Comparison of ENCODE assay signal across 8 cellular contexts in the genomic region with DNA sequence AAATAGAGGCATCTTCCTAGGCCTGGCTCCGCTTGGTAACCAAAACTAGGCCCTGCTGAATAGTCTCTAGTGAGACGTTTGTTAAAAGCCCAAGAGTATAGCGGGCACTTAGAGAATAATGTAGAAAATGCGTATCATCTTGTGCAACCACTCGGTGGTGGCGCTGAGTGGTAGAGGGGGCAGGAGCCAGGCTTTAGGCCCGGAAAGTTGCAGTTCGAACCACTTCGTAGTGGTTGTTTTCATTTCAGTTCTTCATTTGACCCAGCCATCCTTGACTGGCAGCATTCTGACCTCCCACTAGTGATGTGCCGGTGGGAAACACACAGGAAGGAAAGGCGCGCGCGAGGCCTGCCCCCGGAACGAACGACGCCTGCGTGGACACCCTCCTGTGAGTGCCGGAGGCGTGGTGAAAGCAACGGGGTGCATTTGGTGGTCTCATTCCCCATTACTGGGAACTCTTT. TPM values are rescaled to one million over a fixed set of nuclear protein-coding genes. Genes with fewer than 3 reads are reported as not detected.
A peak's percentile ranks its signal among the peaks of the same experiment; 100 is the strongest.
DNase-seq lines count a peak whose midpoint lies in the region; ATAC-seq, FAIRE-seq and TF ChIP-seq lines count a peak whose summit lies in the region.

No MANE protein-coding gene starts in this region.

- SMC1A ChIA-PET in GM12878 (lab: Charles Lee; ENCODE audit: uncharacterized antibody, unreplicated experiment) = interaction anchor here (0.8 to 1.6 kb wide), 2 partner anchors 17 to 185 kb away, joined by 3 to 5 read pairs; no protein-coding TSS in a partner anchor

- H2AFZ ChIP-seq in GM12878 (ENCODE audit: control insufficient read depth, low read depth, low read length) = peak overlapping the region; percentile 89

- no peak for TF ChIP-seq EP300 in GM12878 (IDR thresholded peaks at IDR 0.05; ENCODE audit: borderline replicate concordance in 1 of 2, control insufficient read depth in 1 of 2, low read depth in 2 of 2, low read length in 2 of 2)

- peak overlapping the region; percentile 23; the same call in 1 of the 2 replicates for H3K9ac ChIP-seq in GM12878 (ENCODE audit: control insufficient read depth, insufficient read depth, low read length)

- TF ChIP-seq CTCF in GM10266 (IDR thresholded peaks at IDR 0.05; ENCODE audit: control insufficient read depth, insufficient read depth, low read depth, missing control alignments) (no peak), GM12878 (IDR thresholded peaks at IDR 0.05 in 2 of 3, conservative IDR thresholded peaks at IDR 0.05 in 1 of 3; ENCODE audit: control insufficient read depth in 2 of 3, extremely low read depth in 1 of 3, insufficient read depth in 1 of 3, low read depth in 3 of 3, low read length in 3 of 3) (no peak), nephron (IDR thresholded peaks at IDR 0.05; ENCODE audit: unreplicated experiment in 3 of 3) (no peak)

- FAIRE-seq in GM12878 (lab: Jason Lieb, UNC) = no peak

- H3K9me3 Mint-ChIP-seq in nephron = peaks cover 5% of the 10 kb centered on the region

- no peaks in the 10 kb centered on the region for H4K20me1 ChIP-seq in GM12878 (ENCODE audit: control insufficient read depth, insufficient read depth)

- H3K36me3 Mint-ChIP-seq in nephron (ENCODE audit: low read depth) = no peaks in the 10 kb centered on the region

- 17% methylated on average over 22 of the region's 22 CpGs for WGBS in GM12878 (ENCODE audit: insufficient coverage, insufficient replicate concordance, low lambda C conversion rate, missing lambda C conversion rate)

- no peaks in the 10 kb centered on the region for H3K36me3 ChIP-seq in GM12878 (ENCODE audit: control insufficient read depth in 2 of 2, insufficient read depth in 2 of 2, low read length in 1 of 2)

- RAD21 ChIA-PET in GM12878 (lab: Charles Lee; ENCODE audit: unreplicated experiment) = no interaction called here

- no peaks in the 10 kb centered on the region; the same call in 2 of the 3 replicates for H3K9me3 ChIP-seq in GM12878 (replicated peaks; ENCODE audit: control insufficient read depth, insufficient read depth, low read length)

- ATAC-seq in GM12878 = peak; percentile 59

- no peak overlapping the region for H3K27ac ChIP-seq in GM12878 (ENCODE audit: control insufficient read depth, insufficient read depth)

- no peaks in the 10 kb centered on the region for H3K4me1 ChIP-seq in GM12878 (ENCODE audit: control insufficient read depth, insufficient read depth, low read length)

- H3K4me3 ChIP-seq in GM12878 = peak overlapping the region; percentile 61

- H3K79me2 ChIP-seq in GM12878 (ENCODE audit: control insufficient read depth, insufficient read depth, low read length) = no peaks in the 10 kb centered on the region

- H3K27ac Mint-ChIP-seq in nephron = peak overlapping the region; percentile 96 to 99 (median 97)

- TF ChIP-seq POLR2A in GM12878 (IDR thresholded peaks at IDR 0.05; ENCODE audit: low read depth, low read length) = no peak

- intact Hi-C loops in GM12878 (cut with micrococcal nuclease; ENCODE audit: unreplicated experiment) = loop anchor here (2.0 to 5.0 kb wide), 3 partner anchors 43 to 145 kb away; a partner anchor contains a TSS

- no peaks in the 10 kb centered on the region for H3K27me3 ChIP-seq in GM12878 (replicated peaks in 1 of 2; ENCODE audit: control insufficient read depth in 2 of 2, insufficient read depth in 2 of 2, low read length in 1 of 2)

- peak overlapping the region; percentile 89 to 90 (median 89) for H3K4me3 Mint-ChIP-seq in nephron

- H3K27me3 Mint-ChIP-seq in nephron (ENCODE audit: low read depth) = peaks cover 7% of the 10 kb centered on the region

- peak overlapping the region; percentile 19 for H3K4me2 ChIP-seq in GM12878 (ENCODE audit: control insufficient read depth, insufficient read depth)

- H3K4me1 Mint-ChIP-seq in nephron = peaks cover 19% of the 10 kb centered on the region

- TF ChIP-seq RAD21 in GM12878 (IDR thresholded peaks at IDR 0.05; ENCODE audit: insufficient read depth, low read depth, low read length) = no peak

- in situ Hi-C loops in GM12878 (cut with MboI) = no loop called here

- CTCF ChIA-PET in GM12878 (lab: Yijun Ruan, JAX) = interaction anchor here (1.8 kb wide), 1 partner anchor 17 kb away, joined by 6 read pairs; no protein-coding TSS in a partner anchor

- no TSS peak for BruUV-seq in GM12878 (replicated peaks; lab: Mats Ljungman, UMichigan)

- POLR2A ChIA-PET in GM12878 (lab: Charles Lee) = no interaction called here

- peak; percentile 30 for DNase-seq in GM10266 (ENCODE audit: extremely low spot score)
- peak; percentile 74 for DNase-seq in NCI-H82 (lab: John Stamatoyannopoulos, UW)
- DNase-seq in GM12878 (ENCODE audit: low read depth, low spot score) = no peak
- DNase-seq in 8988T = no peak
- DNase-seq in COLO829 (ENCODE audit: low spot score) = no peak
- no peak for DNase-seq in D341Med (ENCODE audit: low spot score)
- DNase-seq in NCI-H446 treated with DMSO at 0.1 percent for 48 hours (lab: John Stamatoyannopoulos, UW) = no peak

TF ChIP-seq in GM12878, 131 proteins besides CTCF, POLR2A, EP300 and RAD21 (continues in another document):
- TF ChIP-seq PAX5 (IDR thresholded peaks at IDR 0.05; ENCODE audit: borderline replicate concordance, low read depth, low read length) (peak; percentile 71; the same call in 1 of the 2 replicates), ZNF24 (IDR thresholded peaks at IDR 0.05) (0 out of 2 replicates have a peak, but pooled peaks have one; percentile 66), RAD51 (IDR thresholded peaks at IDR 0.05) (no peak)
- TF ChIP-seq, protein P1, sequence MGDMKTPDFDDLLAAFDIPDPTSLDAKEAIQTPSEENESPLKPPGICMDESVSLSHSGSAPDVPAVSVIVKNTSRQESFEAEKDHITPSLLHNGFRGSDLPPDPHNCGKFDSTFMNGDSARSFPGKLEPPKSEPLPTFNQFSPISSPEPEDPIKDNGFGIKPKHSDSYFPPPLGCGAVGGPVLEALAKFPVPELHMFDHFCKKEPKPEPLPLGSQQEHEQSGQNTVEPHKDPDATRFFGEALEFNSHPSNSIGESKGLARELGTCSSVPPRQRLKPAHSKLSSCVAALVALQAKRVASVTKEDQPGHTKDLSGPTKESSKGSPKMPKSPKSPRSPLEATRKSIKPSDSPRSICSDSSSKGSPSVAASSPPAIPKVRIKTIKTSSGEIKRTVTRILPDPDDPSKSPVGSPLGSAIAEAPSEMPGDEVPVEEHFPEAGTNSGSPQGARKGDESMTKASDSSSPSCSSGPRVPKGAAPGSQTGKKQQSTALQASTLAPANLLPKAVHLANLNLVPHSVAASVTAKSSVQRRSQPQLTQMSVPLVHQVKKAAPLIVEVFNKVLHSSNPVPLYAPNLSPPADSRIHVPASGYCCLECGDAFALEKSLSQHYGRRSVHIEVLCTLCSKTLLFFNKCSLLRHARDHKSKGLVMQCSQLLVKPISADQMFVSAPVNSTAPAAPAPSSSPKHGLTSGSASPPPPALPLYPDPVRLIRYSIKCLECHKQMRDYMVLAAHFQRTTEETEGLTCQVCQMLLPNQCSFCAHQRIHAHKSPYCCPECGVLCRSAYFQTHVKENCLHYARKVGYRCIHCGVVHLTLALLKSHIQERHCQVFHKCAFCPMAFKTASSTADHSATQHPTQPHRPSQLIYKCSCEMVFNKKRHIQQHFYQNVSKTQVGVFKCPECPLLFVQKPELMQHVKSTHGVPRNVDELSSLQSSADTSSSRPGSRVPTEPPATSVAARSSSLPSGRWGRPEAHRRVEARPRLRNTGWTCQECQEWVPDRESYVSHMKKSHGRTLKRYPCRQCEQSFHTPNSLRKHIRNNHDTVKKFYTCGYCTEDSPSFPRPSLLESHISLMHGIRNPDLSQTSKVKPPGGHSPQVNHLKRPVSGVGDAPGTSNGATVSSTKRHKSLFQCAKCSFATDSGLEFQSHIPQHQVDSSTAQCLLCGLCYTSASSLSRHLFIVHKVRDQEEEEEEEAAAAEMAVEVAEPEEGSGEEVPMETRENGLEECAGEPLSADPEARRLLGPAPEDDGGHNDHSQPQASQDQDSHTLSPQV (IDR thresholded peaks at IDR 0.05) = no peak

RNA-seq across cellular contexts. Expression of a gene that starts 18.0 kb away (rescaled TPM):
- not detected in 2 replicates for total RNA-seq in GM12878 (2013; cell fraction: nucleolus; rRNA removed)
- not detected in 2 replicates for total RNA-seq in GM12878 (2014; rRNA removed)
- not detected in 2 replicates for total RNA-seq in GM12878 (2014; rRNA removed; fragmentation: Illumina TruSeq; extraction: Trizol)
- total RNA-seq in GM12878 (2021) = not detected in 2 replicates
- not detected for polyA plus RNA-seq in GM12878 (2011; ENCODE audit: low read depth)
- not detected in 2 replicates for polyA plus RNA-seq in GM12878 (2011; rRNA removed)
- not detected in 2 replicates for polyA plus RNA-seq in GM12878 (2011; cell fraction: cytosol; rRNA removed)
- not detected in 2 replicates for polyA plus RNA-seq in GM12878 (2011; cell fraction: nucleus; rRNA removed)
- polyA plus RNA-seq in GM12878 (2012) = not detected in 2 replicates
- not detected in 2 replicates for polyA plus RNA-seq in GM12878 (2014; fragmentation: Illumina TruSeq; extraction: Trizol)
- polyA plus RNA-seq in GM12878 (2014; fragmentation: Nextera tagmentation; extraction: Ambion mirVana) = not detected
- not detected in 2 replicates for polyA plus RNA-seq in GM12878 (2014; rRNA removed)
- polyA plus RNA-seq in GM12878 (2016; fragmentation: Nextera tagmentation; extraction: Ambion mirVana) = not detected
- not detected in 2 replicates for polyA minus RNA-seq in GM12878 (2011; rRNA and poly(A)+ RNA removed)
- not detected in 2 replicates for polyA minus RNA-seq in GM12878 (2011; cell fraction: cytosol; rRNA and poly(A)+ RNA removed)
- not detected in 2 replicates for polyA minus RNA-seq in GM12878 (2011; cell fraction: nucleus; rRNA and poly(A)+ RNA removed)

RNA-seq across cellular contexts. Expression of a gene that starts 28.1 kb away (rescaled TPM):
- not detected in 2 replicates for total RNA-seq in GM12878 (2013; cell fraction: nucleolus; rRNA removed)
- total RNA-seq in GM12878 (2014; rRNA removed) (not detected in 2 replicates), GM12878 (2014; rRNA removed; fragmentation: Illumina TruSeq; extraction: Trizol) (not detected in 2 replicates), GM12878 (2021) (not detected in 2 replicates)
- polyA plus RNA-seq in GM12878 (2011; ENCODE audit: low read depth) = not detected
- polyA plus RNA-seq in GM12878 (2011; rRNA removed) (not detected in 2 replicates), GM12878 (2014; fragmentation: Illumina TruSeq; extraction: Trizol) (not detected in 2 replicates), GM12878 (2014; fragmentation: Nextera tagmentation; extraction: Ambion mirVana) (not detected), GM12878 (2014; rRNA removed) (not detected in 2 replicates), GM12878 (2016; fragmentation: Nextera tagmentation; extraction: Ambion mirVana) (not detected)
- not detected in 2 replicates for polyA plus RNA-seq in GM12878 (2011; cell fraction: cytosol; rRNA removed)
- polyA plus RNA-seq in GM12878 (2011; cell fraction: nucleus; rRNA removed) = not detected in 2 replicates
- not detected in 2 replicates for polyA plus RNA-seq in GM12878 (2012)
- not detected in 2 replicates for polyA minus RNA-seq in GM12878 (2011; rRNA and poly(A)+ RNA removed)
- polyA minus RNA-seq in GM12878 (2011; cell fraction: cytosol; rRNA and poly(A)+ RNA removed) = not detected in 2 replicates
- not detected in 2 replicates for polyA minus RNA-seq in GM12878 (2011; cell fraction: nucleus; rRNA and poly(A)+ RNA removed)

Comparison
In these comparisons a context has a peak if more than half of its experiments do, and no peak if none do; other contexts are left out.
1. DNase-seq: peak in GM10266 (single experiment) and NCI-H82 (single experiment); none in GM12878 (single experiment), 8988T (single experiment), COLO829 (single experiment), D341Med (single experiment) and NCI-H446 treated with DMSO at 0.1 percent for 48 hours (single experiment).